In genomic region chr7:18941197-18941596, GRCh38 we compare ENCODE assay signal across 34 cellular contexts.
DNase-seq lines count a peak whose midpoint lies in the region; ATAC-seq and TF ChIP-seq lines count a peak whose summit lies in the region.
"Had no signal": no experiment of that assay in that cellular context is flagged by ENCODE, and none has a peak within 500 bp of the region (broad histone marks: within the 10 kb centered on the region; RNA-seq: fewer than 3 reads in every experiment).

No MANE protein-coding gene starts in this region.

- no peaks in the 10 kb centered on the region for H3K36me3 ChIP-seq in iPS-20b (ENCODE audit: insufficient read depth, low read depth, low read length)
- H3K36me3 ChIP-seq: prostate gland, right lobe of liver, SJCRH30 had no signal

- no peaks in the 10 kb centered on the region for H3K9me3 ChIP-seq in iPS-20b (ENCODE audit: insufficient read depth, low read depth, low read length)
- H3K9me3 ChIP-seq: prostate gland, SJCRH30 had no signal

- no peaks in the 10 kb centered on the region for H3K27me3 ChIP-seq in iPS-20b (ENCODE audit: insufficient read depth, low read length)
- H3K27me3 ChIP-seq: right lobe of liver, SJCRH30 had no signal

- no peak overlapping the region for H3K27ac ChIP-seq in iPS-20b (ENCODE audit: low read length)
- no peak overlapping the region for H3K27ac ChIP-seq in substantia nigra (ENCODE audit: low read depth, low read length, poor library complexity, severe bottlenecking)
- H3K27ac ChIP-seq: prostate gland, right lobe of liver, SJCRH30, VCaP had no signal

- no peak for TF ChIP-seq CTCF in chondrocyte (IDR thresholded peaks at IDR 0.05)

- H3K9me3 Mint-ChIP-seq in chondrocyte (ENCODE audit: low read depth) = no peaks in the 10 kb centered on the region
- H3K9me3 Mint-ChIP-seq: activated naive CD4-positive, alpha-beta T cell treated with anti-CD3 and anti-CD28 coated beads, Interleukin-2, amount 50 U/mL, for 24 hours; HFFc6; type B pancreatic cell had no signal

- H3K4me1 Mint-ChIP-seq in chondrocyte (ENCODE audit: low read depth) = peaks cover 21% of the 10 kb centered on the region
- H3K4me1 Mint-ChIP-seq: activated naive CD4-positive, alpha-beta T cell treated with anti-CD3 and anti-CD28 coated beads, Interleukin-2, amount 50 U/mL, for 24 hours; naive B cell; stimulated activated effector memory CD8-positive, alpha-beta T cell treated with anti-CD3 and anti-CD28 coated beads, Interleukin-12 subunit alpha, Interleukin-12 subunit beta, amount 100 ng/mL, for 72 hours had no signal

- no peak for DNase-seq in Right ventricle myocardium superior
- DNase-seq in left cardiac atrium = no peak
- DNase-seq in chondrocyte (ENCODE audit: low spot score) = no peak
- no peak for DNase-seq in NCI-H2107 (lab: John Stamatoyannopoulos, UW)
- no peak for DNase-seq in substantia nigra (lab: John Stamatoyannopoulos, UW)
- no peak for DNase-seq in activated effector memory CD4-positive, alpha-beta T cell treated with anti-CD3 and anti-CD28 coated beads, Interleukin-2, amount 50 U/mL, for 16 hours
- DNase-seq in left lobe of liver (ENCODE audit: low spot score) = no peak
- DNase-seq: activated CD4-positive, alpha-beta T cell treated with anti-CD3 and anti-CD28 coated beads for 48 hours; activated CD8-positive, alpha-beta memory T cell treated with anti-CD3 and anti-CD28 coated beads for 24 hours; activated T-cell treated with anti-CD3 and anti-CD28 coated beads for 4 hours; AML-193; amygdala; caudate nucleus; CD4-positive, alpha-beta T cell; DND-41; effector memory CD8-positive, alpha-beta T cell; erythroblast; GF-D8; HFFc6; midbrain; naive B cell; NCI-H1436 treated with DMSO at 0.1 percent for 48 hours; NCI-H774; right lobe of liver; SJCRH30; stimulated activated CD4-positive, alpha-beta T cell treated with anti-CD3 and anti-CD28 coated beads, Interleukin-15, amount 100 ng/mL, for 24 hours; T1000 had no signal

- ATAC-seq in Right ventricle myocardium superior (ENCODE audit: poor library complexity) = peak; percentile 27
- ATAC-seq in left cardiac atrium = no peak
- no peak for ATAC-seq in left lobe of liver
- ATAC-seq: effector memory CD8-positive, alpha-beta T cell; right lobe of liver; stimulated activated effector memory CD8-positive, alpha-beta T cell treated with anti-CD3 and anti-CD28 coated beads, Interleukin-12 subunit alpha, Interleukin-12 subunit beta, amount 100 ng/mL, for 72 hours had no signal

- H3K9ac ChIP-seq in iPS-20b (ENCODE audit: low read depth, low read length) = no peak overlapping the region

- H3K4me1 ChIP-seq in iPS-20b (ENCODE audit: insufficient read depth, low read length) = peaks cover 26% of the 10 kb centered on the region
- H3K4me1 ChIP-seq: prostate gland, right lobe of liver had no signal

- peak overlapping the region; percentile 50; the same call in 1 of the 2 replicates for H3K4me3 ChIP-seq in iPS-20b (ENCODE audit: low read length)
- H3K4me3 ChIP-seq: prostate gland, right lobe of liver, SJCRH30 had no signal

- no peak overlapping the region for H3K4me3 Mint-ChIP-seq in chondrocyte (ENCODE audit: unreplicated experiment)
- H3K4me3 Mint-ChIP-seq: activated naive CD4-positive, alpha-beta T cell treated with anti-CD3 and anti-CD28 coated beads, Interleukin-2, amount 50 U/mL, for 24 hours; CD4-positive, alpha-beta T cell; effector memory CD8-positive, alpha-beta T cell; HFFc6; naive B cell; stimulated activated effector memory CD8-positive, alpha-beta T cell treated with anti-CD3 and anti-CD28 coated beads, Interleukin-12 subunit alpha, Interleukin-12 subunit beta, amount 100 ng/mL, for 72 hours; type B pancreatic cell had no signal

- peak overlapping the region; percentile 25 for H3K27ac Mint-ChIP-seq in chondrocyte (ENCODE audit: unreplicated experiment)
- H3K27ac Mint-ChIP-seq: activated naive CD4-positive, alpha-beta T cell treated with anti-CD3 and anti-CD28 coated beads, Interleukin-2, amount 50 U/mL, for 24 hours; activated T-helper 2 cell treated with anti-CD3 and anti-CD28 coated beads, Interferon-gamma antibody, Interleukin-2, Interleukin-4, amounts not matched to agents 10 μg/mL and 5 μg/mL and 100 μg/mL, durations not matched to agents 14 hours and 24 hours and 36 hours; CD4-positive, alpha-beta T cell; effector memory CD8-positive, alpha-beta T cell; HFFc6; naive B cell; stimulated activated effector memory CD8-positive, alpha-beta T cell treated with anti-CD3 and anti-CD28 coated beads, Interleukin-12 subunit alpha, Interleukin-12 subunit beta, amount 100 ng/mL, for 72 hours; type B pancreatic cell had no signal

- no peaks in the 10 kb centered on the region for H3K27me3 Mint-ChIP-seq in chondrocyte (ENCODE audit: low read depth)
- H3K27me3 Mint-ChIP-seq: activated naive CD4-positive, alpha-beta T cell treated with anti-CD3 and anti-CD28 coated beads, Interleukin-2, amount 50 U/mL, for 24 hours; CD4-positive, alpha-beta T cell; effector memory CD8-positive, alpha-beta T cell; naive B cell; type B pancreatic cell had no signal

- H3K36me3 Mint-ChIP-seq in chondrocyte (ENCODE audit: low read depth) = no peaks in the 10 kb centered on the region
- H3K36me3 Mint-ChIP-seq: activated naive CD4-positive, alpha-beta T cell treated with anti-CD3 and anti-CD28 coated beads, Interleukin-2, amount 50 U/mL, for 24 hours; naive B cell; stimulated activated effector memory CD8-positive, alpha-beta T cell treated with anti-CD3 and anti-CD28 coated beads, Interleukin-12 subunit alpha, Interleukin-12 subunit beta, amount 100 ng/mL, for 72 hours had no signal

- intact Hi-C loops in Right ventricle myocardium superior (cut with DNase I) = no loop called here
- intact Hi-C loops in left cardiac atrium (cut with DNase I) = no loop called here
